In genomic region chr5:39006650-39007049, GRCh38 we compare ENCODE assay signal across 24 cellular contexts.
DNase-seq lines count a peak whose midpoint lies in the region; ATAC-seq, FAIRE-seq and TF ChIP-seq lines count a peak whose summit lies in the region.
"Had no signal": no experiment of that assay in that cellular context is flagged by ENCODE, and none has a peak within 500 bp of the region (broad histone marks: within the 10 kb centered on the region; RNA-seq: fewer than 3 reads in every experiment).

No MANE protein-coding gene starts in this region.

- H3K4me1 Mint-ChIP-seq in T-helper 2 cell treated with Interferon-gamma antibody and Interleukin-4, amounts not matched to agents 5 μg/mL and 100 μg/mL, for 36 hours (ENCODE audit: low read depth): peaks cover 16% of the 10 kb centered on the region

- H3K36me3 ChIP-seq in left ventricle myocardium inferior: peaks cover 13% of the 10 kb centered on the region
- H3K36me3 ChIP-seq: BE2C, HAP-1 had no signal

- FAIRE-seq in frontal cortex (lab: Jason Lieb, UNC): peak; percentile 50
- FAIRE-seq: A549, GM12891, GM18507 had no signal

- H3K4me1 ChIP-seq in left ventricle myocardium inferior: peaks cover 34% of the 10 kb centered on the region
- H3K4me1 ChIP-seq: A549; BE2C; BLaER1 treated with 17β-estradiol and CSF1 and Interleukin-3, amounts not matched to agents 10 nM and 100 nM; HAP-1 had no signal

- H3K27ac Mint-ChIP-seq in T-helper 2 cell treated with Interferon-gamma antibody and Interleukin-4, amounts not matched to agents 5 μg/mL and 100 μg/mL, for 36 hours: no peak overlapping the region
- H3K27ac Mint-ChIP-seq: CD14-positive monocyte, HFFc6 had no signal

- no peak overlapping the region for H3K4me3 Mint-ChIP-seq in T-helper 2 cell treated with Interferon-gamma antibody and Interleukin-4, amounts not matched to agents 5 μg/mL and 100 μg/mL, for 36 hours
- H3K4me3 Mint-ChIP-seq: CD14-positive monocyte; CD4-positive, alpha-beta memory T cell; HFFc6 had no signal

- H3K27me3 ChIP-seq in left ventricle myocardium inferior (ENCODE audit: low read depth): no peaks in the 10 kb centered on the region
- H3K27me3 ChIP-seq: BE2C; BLaER1 treated with 17β-estradiol and CSF1 and Interleukin-3, amounts not matched to agents 10 nM and 100 nM had no signal

- peak overlapping the region; percentile 40 for H3K27ac ChIP-seq in left ventricle myocardium inferior (replicated peaks)
- H3K27ac ChIP-seq: 22Rv1; A549; BLaER1 treated with 17β-estradiol and CSF1 and Interleukin-3, amounts not matched to agents 10 nM and 100 nM had no signal

- H3K4me3 ChIP-seq in left ventricle myocardium inferior: no peak overlapping the region
- H3K4me3 ChIP-seq: A549; BLaER1 treated with 17β-estradiol and CSF1 and Interleukin-3, amounts not matched to agents 10 nM and 100 nM; HAP-1 had no signal

- no peak for TF ChIP-seq CTCF in left ventricle myocardium inferior (IDR thresholded peaks at IDR 0.05; ENCODE audit: borderline replicate concordance)

- ATAC-seq in left ventricle myocardium superior: no peak

- H3K9me3 Mint-ChIP-seq in T-helper 2 cell treated with Interferon-gamma antibody and Interleukin-4, amounts not matched to agents 5 μg/mL and 100 μg/mL, for 36 hours: peaks cover 18% of the 10 kb centered on the region

- H3K27me3 Mint-ChIP-seq in T-helper 2 cell treated with Interferon-gamma antibody and Interleukin-4, amounts not matched to agents 5 μg/mL and 100 μg/mL, for 36 hours (ENCODE audit: low read depth): no peaks in the 10 kb centered on the region
- H3K27me3 Mint-ChIP-seq: CD4-positive, alpha-beta memory T cell had no signal

- intact Hi-C loops in left ventricle myocardium inferior (cut with micrococcal nuclease): no loop called here
- intact Hi-C loops in left ventricle myocardium superior (cut with micrococcal nuclease): no loop called here

- DNase-seq in left ventricle myocardium inferior (no peak), left ventricle myocardium superior (no peak), OCI-M1 (lab: John Stamatoyannopoulos, UW) (peak; percentile 48), frontal cortex (ENCODE audit: low spot score in 2 of 2) (no peak), NCI-H2171 (lab: John Stamatoyannopoulos, UW) (no peak)
- no peak for DNase-seq in T-helper 2 cell treated with Interferon-gamma antibody and Interleukin-4, amounts not matched to agents 5 μg/mL and 100 μg/mL, for 36 hours (ENCODE audit: low spot score)
- DNase-seq: ACHN; AML-193; BE2C; Calu3; CD4-positive, alpha-beta memory T cell; COR-L47; DMS53; DMS79 treated with DMSO at 0.1 percent for 48 hours; GF-D8; GOT3; HFFc6 had no signal

- H3K36me3 Mint-ChIP-seq in T-helper 2 cell treated with Interferon-gamma antibody and Interleukin-4, amounts not matched to agents 5 μg/mL and 100 μg/mL, for 36 hours (ENCODE audit: low read depth): peaks cover 42% of the 10 kb centered on the region

- peaks cover 11% of the 10 kb centered on the region for H3K9me3 ChIP-seq in left ventricle myocardium inferior (replicated peaks)
- H3K9me3 ChIP-seq: BE2C had no signal
